Comparison of ENCODE assay signal across 10 cellular contexts in genomic region chr2:197248623-197249022, GRCh38.
DNase-seq lines count a peak whose midpoint lies in the region; ATAC-seq and TF ChIP-seq lines count a peak whose summit lies in the region.
"Had no signal": no experiment of that assay in that cellular context is flagged by ENCODE, and none has a peak within 500 bp of the region (broad histone marks: within the 10 kb centered on the region; RNA-seq: fewer than 3 reads in every experiment).

No MANE protein-coding gene starts in this region.

- H3K4me3 Mint-ChIP-seq in activated CD8-positive, alpha-beta memory T cell treated with anti-CD3 and anti-CD28 coated beads, Interleukin-2, amount 10 ng/mL, durations not matched to agents 7 days and 5 days, result peak overlapping the region; percentile 23
- peak overlapping the region; percentile 75 for H3K4me3 Mint-ChIP-seq in activated T-helper 17 cell treated with anti-CD3 and anti-CD28 coated beads, Interleukin-2, amount 50 U/mL, for 72 hours
- H3K4me3 Mint-ChIP-seq in WTC11, result no peak overlapping the region
- H3K4me3 Mint-ChIP-seq in neural progenitor cell, result no peak overlapping the region

- peak; percentile 77 for DNase-seq in activated CD8-positive, alpha-beta memory T cell treated with anti-CD3 and anti-CD28 coated beads, Interleukin-2, amount 10 ng/mL, durations not matched to agents 7 days and 5 days
- no peak for DNase-seq in activated CD8-positive, alpha-beta memory T cell treated with anti-CD3 and anti-CD28 coated beads for 24 hours
- DNase-seq in putamen (ENCODE audit: low spot score), result peak; percentile 42
- no peak for DNase-seq in WTC11 (ENCODE audit: low spot score)
- no peak for DNase-seq in NCI-H524 treated with DMSO at 0.1 percent for 48 hours (lab: John Stamatoyannopoulos, UW)
- DNase-seq in neural progenitor cell (ENCODE audit: low spot score), result no peak

- peaks cover 2% of the 10 kb centered on the region for H3K9me3 Mint-ChIP-seq in activated CD8-positive, alpha-beta memory T cell treated with anti-CD3 and anti-CD28 coated beads, Interleukin-2, amount 10 ng/mL, durations not matched to agents 7 days and 5 days (ENCODE audit: low read depth)
- no peaks in the 10 kb centered on the region for H3K9me3 Mint-ChIP-seq in activated T-helper 17 cell treated with anti-CD3 and anti-CD28 coated beads, Interleukin-2, amount 50 U/mL, for 72 hours
- no peaks in the 10 kb centered on the region for H3K9me3 Mint-ChIP-seq in WTC11
- H3K9me3 Mint-ChIP-seq in neural progenitor cell, result no peaks in the 10 kb centered on the region

- no peak overlapping the region for H3K4me2 ChIP-seq in neural progenitor cell
- H3K4me2 ChIP-seq: KMS-11 had no signal

- peak; percentile 76 for ATAC-seq in activated CD8-positive, alpha-beta memory T cell treated with anti-CD3 and anti-CD28 coated beads, Interleukin-2, amount 10 ng/mL, durations not matched to agents 7 days and 5 days
- ATAC-seq in HG03378 (IDR thresholded peaks at IDR 0.05; ENCODE audit: unreplicated experiment) (peak; percentile 55), WTC11 (no peak)
- peak; percentile 77 for ATAC-seq in activated T-helper 17 cell treated with anti-CD3 and anti-CD28 coated beads, Interleukin-2, amount 50 U/mL, for 72 hours (replicated peaks)

- peaks cover 40% of the 10 kb centered on the region for H3K36me3 Mint-ChIP-seq in activated CD8-positive, alpha-beta memory T cell treated with anti-CD3 and anti-CD28 coated beads, Interleukin-2, amount 10 ng/mL, durations not matched to agents 7 days and 5 days
- peaks cover 23% of the 10 kb centered on the region for H3K36me3 Mint-ChIP-seq in activated T-helper 17 cell treated with anti-CD3 and anti-CD28 coated beads, Interleukin-2, amount 50 U/mL, for 72 hours (ENCODE audit: low read depth)
- H3K36me3 Mint-ChIP-seq in WTC11 (no peaks in the 10 kb centered on the region), neural progenitor cell (no peaks in the 10 kb centered on the region)

- no peaks in the 10 kb centered on the region for H4K20me1 ChIP-seq in neural progenitor cell (ENCODE audit: low read depth)

- H3K79me2 ChIP-seq in neural progenitor cell (ENCODE audit: low read depth), result no peaks in the 10 kb centered on the region

- H3K27ac Mint-ChIP-seq in activated CD8-positive, alpha-beta memory T cell treated with anti-CD3 and anti-CD28 coated beads, Interleukin-2, amount 10 ng/mL, durations not matched to agents 7 days and 5 days, result peak overlapping the region; percentile 70
- peak overlapping the region; percentile 77 for H3K27ac Mint-ChIP-seq in activated T-helper 17 cell treated with anti-CD3 and anti-CD28 coated beads, Interleukin-2, amount 50 U/mL, for 72 hours
- H3K27ac Mint-ChIP-seq in WTC11, result no peak overlapping the region
- no peak overlapping the region for H3K27ac Mint-ChIP-seq in neural progenitor cell

- TF ChIP-seq CTCF in WTC11 (IDR thresholded peaks at IDR 0.05) (no peak), neural progenitor cell (IDR thresholded peaks at IDR 0.05) (no peak)

- peaks cover 67% of the 10 kb centered on the region for H3K4me1 Mint-ChIP-seq in activated CD8-positive, alpha-beta memory T cell treated with anti-CD3 and anti-CD28 coated beads, Interleukin-2, amount 10 ng/mL, durations not matched to agents 7 days and 5 days
- peaks cover 59% of the 10 kb centered on the region for H3K4me1 Mint-ChIP-seq in activated T-helper 17 cell treated with anti-CD3 and anti-CD28 coated beads, Interleukin-2, amount 50 U/mL, for 72 hours
- no peaks in the 10 kb centered on the region for H3K4me1 Mint-ChIP-seq in WTC11
- H3K4me1 Mint-ChIP-seq in neural progenitor cell, result peaks cover 2% of the 10 kb centered on the region

- POLR2A ChIA-PET in WTC11 (lab: Charles Lee), result no interaction called here

- no peaks in the 10 kb centered on the region for H3F3A ChIP-seq in neural progenitor cell (ENCODE audit: low read depth)

- H3K9ac ChIP-seq in neural progenitor cell, result no peak overlapping the region
- H3K9ac ChIP-seq: KMS-11 had no signal

- H2AFZ ChIP-seq in neural progenitor cell (replicated peaks), result no peak overlapping the region

- H3K4me1 ChIP-seq in neural progenitor cell, result no peaks in the 10 kb centered on the region

- CTCF ChIA-PET in activated CD8-positive, alpha-beta memory T cell treated with anti-CD3 and anti-CD28 coated beads, Interleukin-2, amount 10 ng/mL, durations not matched to agents 7 days and 5 days (lab: Charles Lee), result interaction anchor here (0.9 to 2.1 kb wide), 8 partner anchors 8 to 135 kb away, joined by 3 to 7 read pairs (median 3); no protein-coding TSS in a partner anchor
- CTCF ChIA-PET in WTC11 (lab: Charles Lee), result interaction anchor here (1.0 kb wide), 1 partner anchor 58 kb away, joined by 4 read pairs; no protein-coding TSS in a partner anchor

- H3K27me3 Mint-ChIP-seq in activated CD8-positive, alpha-beta memory T cell treated with anti-CD3 and anti-CD28 coated beads, Interleukin-2, amount 10 ng/mL, durations not matched to agents 7 days and 5 days, result no peaks in the 10 kb centered on the region
- H3K27me3 Mint-ChIP-seq in activated T-helper 17 cell treated with anti-CD3 and anti-CD28 coated beads, Interleukin-2, amount 50 U/mL, for 72 hours, result no peaks in the 10 kb centered on the region
- H3K27me3 Mint-ChIP-seq in WTC11 (ENCODE audit: low read depth) (0 out of 2 replicates have a peak, but pooled peaks cover 2% of the 10 kb centered on the region), neural progenitor cell (ENCODE audit: insufficient read depth, low read depth) (no peaks in the 10 kb centered on the region)

- H3K9me3 ChIP-seq in neural progenitor cell (ENCODE audit: low read depth), result no peaks in the 10 kb centered on the region

- H3K27ac ChIP-seq in neural progenitor cell, result no peak overlapping the region
- H3K27ac ChIP-seq: cardiac muscle cell, KMS-11 had no signal

- H3K36me3 ChIP-seq in neural progenitor cell, result no peaks in the 10 kb centered on the region
- H3K36me3 ChIP-seq: cardiac muscle cell had no signal

- H3K4me3 ChIP-seq in neural progenitor cell, result no peak overlapping the region
- H3K4me3 ChIP-seq: cardiac muscle cell had no signal

- H3K27me3 ChIP-seq in neural progenitor cell, result no peaks in the 10 kb centered on the region
- H3K27me3 ChIP-seq: cardiac muscle cell had no signal

TF ChIP-seq in WTC11, 78 proteins besides CTCF, POLR2A, EP300 and RAD21 (continues in another document):
- TF ChIP-seq ESRRA (CRISPR knock-in tag; IDR thresholded peaks at IDR 0.05; ENCODE audit: borderline replicate concordance) (no peak), PRRX2 (CRISPR knock-in tag; IDR thresholded peaks at IDR 0.05) (no peak), E2F5 (CRISPR knock-in tag; IDR thresholded peaks at IDR 0.05) (no peak), ZNF263 (CRISPR knock-in tag; IDR thresholded peaks at IDR 0.05; ENCODE audit: low read depth) (no peak), NFATC4 (CRISPR knock-in tag; IDR thresholded peaks at IDR 0.05) (no peak), EMX1 (CRISPR knock-in tag; IDR thresholded peaks at IDR 0.05) (no peak), E2F1 (CRISPR knock-in tag; IDR thresholded peaks at IDR 0.05) (no peak), CREB1 (CRISPR knock-in tag; IDR thresholded peaks at IDR 0.05) (no peak), SOX15 (CRISPR knock-in tag; IDR thresholded peaks at IDR 0.05) (no peak), FOXP1 (CRISPR knock-in tag; IDR thresholded peaks at IDR 0.05; ENCODE audit: borderline replicate concordance) (no peak), ZNF138 (CRISPR knock-in tag; conservative IDR thresholded peaks at IDR 0.05) (no peak), CREM (CRISPR knock-in tag; IDR thresholded peaks at IDR 0.05) (no peak)
- TF ChIP-seq, protein P1, sequence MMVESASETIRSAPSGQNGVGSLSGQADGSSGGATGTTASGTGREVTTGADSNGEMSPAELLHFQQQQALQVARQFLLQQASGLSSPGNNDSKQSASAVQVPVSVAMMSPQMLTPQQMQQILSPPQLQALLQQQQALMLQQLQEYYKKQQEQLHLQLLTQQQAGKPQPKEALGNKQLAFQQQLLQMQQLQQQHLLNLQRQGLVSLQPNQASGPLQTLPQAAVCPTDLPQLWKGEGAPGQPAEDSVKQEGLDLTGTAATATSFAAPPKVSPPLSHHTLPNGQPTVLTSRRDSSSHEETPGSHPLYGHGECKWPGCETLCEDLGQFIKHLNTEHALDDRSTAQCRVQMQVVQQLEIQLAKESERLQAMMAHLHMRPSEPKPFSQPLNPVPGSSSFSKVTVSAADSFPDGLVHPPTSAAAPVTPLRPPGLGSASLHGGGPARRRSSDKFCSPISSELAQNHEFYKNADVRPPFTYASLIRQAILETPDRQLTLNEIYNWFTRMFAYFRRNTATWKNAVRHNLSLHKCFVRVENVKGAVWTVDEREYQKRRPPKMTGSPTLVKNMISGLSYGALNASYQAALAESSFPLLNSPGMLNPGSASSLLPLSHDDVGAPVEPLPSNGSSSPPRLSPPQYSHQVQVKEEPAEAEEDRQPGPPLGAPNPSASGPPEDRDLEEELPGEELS (CRISPR knock-in tag; IDR thresholded peaks at IDR 0.05), result no peak

Comparison
In these comparisons a context has a peak if more than half of its experiments do, and no peak if none do; other contexts are left out.
1. DNase-seq: peak in activated CD8-positive, alpha-beta memory T cell treated with anti-CD3 and anti-CD28 coated beads, Interleukin-2, amount 10 ng/mL, durations not matched to agents 7 days and 5 days (single experiment) and putamen (single experiment); none in activated CD8-positive, alpha-beta memory T cell treated with anti-CD3 and anti-CD28 coated beads for 24 hours (single experiment), WTC11 (single experiment), NCI-H524 treated with DMSO at 0.1 percent for 48 hours (single experiment) and neural progenitor cell (single experiment).
2. H3K27ac Mint-ChIP-seq: peak in activated CD8-positive, alpha-beta memory T cell treated with anti-CD3 and anti-CD28 coated beads, Interleukin-2, amount 10 ng/mL, durations not matched to agents 7 days and 5 days (single experiment) and activated T-helper 17 cell treated with anti-CD3 and anti-CD28 coated beads, Interleukin-2, amount 50 U/mL, for 72 hours (single experiment); none in WTC11 (single experiment) and neural progenitor cell (single experiment).
3. H3K4me3 Mint-ChIP-seq: peak in activated CD8-positive, alpha-beta memory T cell treated with anti-CD3 and anti-CD28 coated beads, Interleukin-2, amount 10 ng/mL, durations not matched to agents 7 days and 5 days (single experiment) and activated T-helper 17 cell treated with anti-CD3 and anti-CD28 coated beads, Interleukin-2, amount 50 U/mL, for 72 hours (single experiment); none in WTC11 (single experiment) and neural progenitor cell (single experiment).